1 cellular context compared by ENCODE assay signal in the genomic region with DNA sequence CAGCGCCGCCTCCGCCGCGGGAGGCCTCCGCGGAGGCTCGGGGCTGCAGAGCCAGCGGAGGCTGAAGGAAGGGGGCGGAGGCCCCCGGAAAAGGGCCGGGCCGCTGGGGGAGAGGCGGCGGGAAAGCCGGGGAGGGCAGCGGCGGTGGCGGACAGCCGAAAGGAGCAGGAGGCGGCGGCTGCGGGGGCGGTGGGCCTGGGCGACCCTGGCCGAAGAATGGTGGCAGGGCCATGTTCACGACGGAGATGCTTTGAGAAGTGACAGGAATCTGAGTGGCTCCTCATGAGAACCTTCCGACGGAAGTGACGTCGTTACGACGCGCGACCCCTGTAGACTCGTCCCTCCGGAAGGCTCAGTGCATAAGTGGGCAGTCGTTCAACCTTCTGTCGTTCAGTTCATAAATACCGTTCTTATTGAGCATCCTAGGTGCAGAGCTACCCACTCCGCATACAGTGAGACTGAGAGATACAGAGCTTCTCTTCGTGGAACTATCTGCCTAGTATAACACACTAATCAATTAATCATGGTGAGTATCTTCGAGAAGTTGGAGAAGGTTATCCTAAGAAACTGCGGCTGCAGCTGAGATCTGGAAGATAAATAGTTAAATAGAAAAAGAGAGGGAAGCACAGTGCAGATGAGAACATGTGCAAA.
TF ChIP-seq lines count a peak whose summit lies in the region.

A gene with protein sequence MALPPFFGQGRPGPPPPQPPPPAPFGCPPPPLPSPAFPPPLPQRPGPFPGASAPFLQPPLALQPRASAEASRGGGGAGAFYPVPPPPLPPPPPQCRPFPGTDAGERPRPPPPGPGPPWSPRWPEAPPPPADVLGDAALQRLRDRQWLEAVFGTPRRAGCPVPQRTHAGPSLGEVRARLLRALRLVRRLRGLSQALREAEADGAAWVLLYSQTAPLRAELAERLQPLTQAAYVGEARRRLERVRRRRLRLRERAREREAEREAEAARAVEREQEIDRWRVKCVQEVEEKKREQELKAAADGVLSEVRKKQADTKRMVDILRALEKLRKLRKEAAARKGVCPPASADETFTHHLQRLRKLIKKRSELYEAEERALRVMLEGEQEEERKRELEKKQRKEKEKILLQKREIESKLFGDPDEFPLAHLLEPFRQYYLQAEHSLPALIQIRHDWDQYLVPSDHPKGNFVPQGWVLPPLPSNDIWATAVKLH (minus strand): TSS at position 259 of the 651 bp plus-strand sequence. CDS start 27 bp downstream, at position 232.

TF ChIP-seq in K562, 482 proteins besides CTCF, POLR2A, EP300 and RAD21 (continued from another document and continues in another):
- TF ChIP-seq, protein P1, sequence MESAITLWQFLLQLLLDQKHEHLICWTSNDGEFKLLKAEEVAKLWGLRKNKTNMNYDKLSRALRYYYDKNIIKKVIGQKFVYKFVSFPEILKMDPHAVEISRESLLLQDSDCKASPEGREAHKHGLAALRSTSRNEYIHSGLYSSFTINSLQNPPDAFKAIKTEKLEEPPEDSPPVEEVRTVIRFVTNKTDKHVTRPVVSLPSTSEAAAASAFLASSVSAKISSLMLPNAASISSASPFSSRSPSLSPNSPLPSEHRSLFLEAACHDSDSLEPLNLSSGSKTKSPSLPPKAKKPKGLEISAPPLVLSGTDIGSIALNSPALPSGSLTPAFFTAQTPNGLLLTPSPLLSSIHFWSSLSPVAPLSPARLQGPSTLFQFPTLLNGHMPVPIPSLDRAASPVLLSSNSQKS (CRISPR knock-in tag; IDR thresholded peaks at IDR 0.05), result no peak
- TF ChIP-seq XRCC3 (IDR thresholded peaks at IDR 0.05), result no peak
- no peak for TF ChIP-seq ZNF445 (CRISPR knock-in tag; IDR thresholded peaks at IDR 0.05; ENCODE audit: low read depth)
- TF ChIP-seq ZNF133 (CRISPR knock-in tag; IDR thresholded peaks at IDR 0.05), result no peak
- no peak for TF ChIP-seq MTA2 (IDR thresholded peaks at IDR 0.05; ENCODE audit: low read depth)
- TF ChIP-seq, protein P2, sequence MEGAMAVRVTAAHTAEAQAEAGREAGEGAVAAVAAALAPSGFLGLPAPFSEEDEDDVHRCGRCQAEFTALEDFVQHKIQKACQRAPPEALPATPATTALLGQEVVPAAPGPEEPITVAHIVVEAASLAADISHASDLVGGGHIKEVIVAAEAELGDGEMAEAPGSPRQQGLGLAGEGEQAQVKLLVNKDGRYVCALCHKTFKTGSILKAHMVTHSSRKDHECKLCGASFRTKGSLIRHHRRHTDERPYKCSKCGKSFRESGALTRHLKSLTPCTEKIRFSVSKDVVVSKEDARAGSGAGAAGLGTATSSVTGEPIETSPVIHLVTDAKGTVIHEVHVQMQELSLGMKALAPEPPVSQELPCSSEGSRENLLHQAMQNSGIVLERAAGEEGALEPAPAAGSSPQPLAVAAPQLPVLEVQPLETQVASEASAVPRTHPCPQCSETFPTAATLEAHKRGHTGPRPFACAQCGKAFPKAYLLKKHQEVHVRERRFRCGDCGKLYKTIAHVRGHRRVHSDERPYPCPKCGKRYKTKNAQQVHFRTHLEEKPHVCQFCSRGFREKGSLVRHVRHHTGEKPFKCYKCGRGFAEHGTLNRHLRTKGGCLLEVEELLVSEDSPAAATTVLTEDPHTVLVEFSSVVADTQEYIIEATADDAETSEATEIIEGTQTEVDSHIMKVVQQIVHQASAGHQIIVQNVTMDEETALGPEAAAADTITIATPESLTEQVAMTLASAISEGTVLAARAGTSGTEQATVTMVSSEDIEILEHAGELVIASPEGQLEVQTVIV (CRISPR knock-in tag; IDR thresholded peaks at IDR 0.05; ENCODE audit: borderline replicate concordance), result no peak
- TF ChIP-seq, protein P3, sequence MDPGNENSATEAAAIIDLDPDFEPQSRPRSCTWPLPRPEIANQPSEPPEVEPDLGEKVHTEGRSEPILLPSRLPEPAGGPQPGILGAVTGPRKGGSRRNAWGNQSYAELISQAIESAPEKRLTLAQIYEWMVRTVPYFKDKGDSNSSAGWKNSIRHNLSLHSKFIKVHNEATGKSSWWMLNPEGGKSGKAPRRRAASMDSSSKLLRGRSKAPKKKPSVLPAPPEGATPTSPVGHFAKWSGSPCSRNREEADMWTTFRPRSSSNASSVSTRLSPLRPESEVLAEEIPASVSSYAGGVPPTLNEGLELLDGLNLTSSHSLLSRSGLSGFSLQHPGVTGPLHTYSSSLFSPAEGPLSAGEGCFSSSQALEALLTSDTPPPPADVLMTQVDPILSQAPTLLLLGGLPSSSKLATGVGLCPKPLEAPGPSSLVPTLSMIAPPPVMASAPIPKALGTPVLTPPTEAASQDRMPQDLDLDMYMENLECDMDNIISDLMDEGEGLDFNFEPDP (CRISPR knock-in tag; IDR thresholded peaks at IDR 0.05), result no peak
- TF ChIP-seq HNRNPH1 (optimal IDR thresholded peaks at IDR 0.05; ENCODE audit: low read depth, low read length), result no peak
- TF ChIP-seq ZNF12 (CRISPR knock-in tag; IDR thresholded peaks at IDR 0.05), result no peak
- TF ChIP-seq PHF20 (IDR thresholded peaks at IDR 0.05; ENCODE audit: partially characterized antibody), result peak; percentile 98
- TF ChIP-seq, protein P4, sequence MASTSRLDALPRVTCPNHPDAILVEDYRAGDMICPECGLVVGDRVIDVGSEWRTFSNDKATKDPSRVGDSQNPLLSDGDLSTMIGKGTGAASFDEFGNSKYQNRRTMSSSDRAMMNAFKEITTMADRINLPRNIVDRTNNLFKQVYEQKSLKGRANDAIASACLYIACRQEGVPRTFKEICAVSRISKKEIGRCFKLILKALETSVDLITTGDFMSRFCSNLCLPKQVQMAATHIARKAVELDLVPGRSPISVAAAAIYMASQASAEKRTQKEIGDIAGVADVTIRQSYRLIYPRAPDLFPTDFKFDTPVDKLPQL (IDR thresholded peaks at IDR 0.05; ENCODE audit: extremely low read depth, insufficient read length), result peak; percentile 59
- no peak for TF ChIP-seq WHSC1 (IDR thresholded peaks at IDR 0.05; ENCODE audit: low read length)
- no peak for TF ChIP-seq ZNF239 (CRISPR knock-in tag; IDR thresholded peaks at IDR 0.05)
- TF ChIP-seq SRSF3 (IDR thresholded peaks at IDR 0.05; ENCODE audit: insufficient read depth, low read length), result no peak
- no peak for TF ChIP-seq ZNF551 (CRISPR knock-in tag; IDR thresholded peaks at IDR 0.05)
- no peak for TF ChIP-seq TFE3 (CRISPR knock-in tag; IDR thresholded peaks at IDR 0.05)
- no peak for TF ChIP-seq ZNF586 (CRISPR knock-in tag; conservative IDR thresholded peaks at IDR 0.05)
- no peak for TF ChIP-seq HDGF (IDR thresholded peaks at IDR 0.05)
- no peak for TF ChIP-seq TSHZ1 (CRISPR knock-in tag; IDR thresholded peaks at IDR 0.05)
- no peak for TF ChIP-seq HOXB6 (CRISPR knock-in tag; IDR thresholded peaks at IDR 0.05; ENCODE audit: borderline replicate concordance)
- peak; percentile 50 for TF ChIP-seq L3MBTL2 (IDR thresholded peaks at IDR 0.05)
- TF ChIP-seq CGGBP1 (CRISPR knock-in tag; IDR thresholded peaks at IDR 0.05), result no peak
- TF ChIP-seq ETV6 (IDR thresholded peaks at IDR 0.05; ENCODE audit: borderline replicate concordance in 1 of 2, low read depth in 2 of 2, low read length in 1 of 2), result no peak
- no peak for TF ChIP-seq ETV6 (CRISPR knock-in tag; IDR thresholded peaks at IDR 0.05; ENCODE audit: borderline replicate concordance)
- peak; percentile 92 for TF ChIP-seq ETV1 (tag; conservative IDR thresholded peaks at IDR 0.05; ENCODE audit: low read depth)
- TF ChIP-seq CHD1 (IDR thresholded peaks at IDR 0.05; ENCODE audit: low read length), result no peak
- no peak for TF ChIP-seq ZNF146 (CRISPR knock-in tag; IDR thresholded peaks at IDR 0.05; ENCODE audit: unreplicated experiment)
- TF ChIP-seq JUND (IDR thresholded peaks at IDR 0.05; ENCODE audit: borderline replicate concordance, low read depth, low read length), result peak; percentile 70
- peak; percentile 30; the same call in 1 of the 3 replicates for TF ChIP-seq JUND (tag; IDR thresholded peaks at IDR 0.05; ENCODE audit: borderline replicate concordance, low read depth, low read length)
- TF ChIP-seq TAF7 (tag; IDR thresholded peaks at IDR 0.05), result peak; percentile 43
- TF ChIP-seq JUN (IDR thresholded peaks at IDR 0.05; ENCODE audit: borderline replicate concordance, low read depth, low read length), result no peak
- no peak for TF ChIP-seq JUN (CRISPR knock-in tag; IDR thresholded peaks at IDR 0.05; ENCODE audit: borderline replicate concordance)
- TF ChIP-seq PCBP1 (IDR thresholded peaks at IDR 0.05; ENCODE audit: low read depth, low read length, poor library complexity, severe bottlenecking), result no peak
- TF ChIP-seq ZMIZ1 (IDR thresholded peaks at IDR 0.05; ENCODE audit: low read depth in 2 of 2, low read length in 2 of 2), result no peak
- peak; percentile 85 for TF ChIP-seq RBM25 (IDR thresholded peaks at IDR 0.05; ENCODE audit: low read depth, low read length, severe bottlenecking)
- no peak for TF ChIP-seq GTF3C2 (IDR thresholded peaks at IDR 0.05; ENCODE audit: borderline replicate concordance, extremely low read depth, insufficient read length)
- TF ChIP-seq YBX1 (IDR thresholded peaks at IDR 0.05), result no peak
- TF ChIP-seq ZNF24 (IDR thresholded peaks at IDR 0.05), result peak; percentile 84
